ENCODE assay signal across 8 cellular contexts in genomic region chr14:52729925-52730707, GRCh38. TPM values are rescaled to one million over a fixed set of nuclear protein-coding genes. Genes with fewer than 3 reads are reported as not detected.
DNase-seq lines count a peak whose midpoint lies in the region; ATAC-seq, FAIRE-seq and TF ChIP-seq lines count a peak whose summit lies in the region.

TSS of gene STYX (plus strand) at chr14:52730166. CDS start at chr14:52730475, 309 bp downstream.

- H3K9me3 ChIP-seq in cardiac muscle cell (ENCODE audit: low read depth) = no peaks in the 10 kb centered on the region
- no peaks in the 10 kb centered on the region for H3K9me3 ChIP-seq in parathyroid adenoma (ENCODE audit: control insufficient read depth, low read length)
- H3K9me3 ChIP-seq in tibial artery = no peaks in the 10 kb centered on the region

- H3K36me3 ChIP-seq in cardiac muscle cell = peaks cover 26% of the 10 kb centered on the region
- H3K36me3 ChIP-seq in parathyroid adenoma (ENCODE audit: control insufficient read depth, insufficient read depth, low read length) = no peaks in the 10 kb centered on the region
- peaks cover 12 to 48% (median 18%) of the 10 kb centered on the region in 3 donors for H3K36me3 ChIP-seq in tibial artery

- ATAC-seq in HG02840 (IDR thresholded peaks at IDR 0.05; ENCODE audit: low FRiP score, unreplicated experiment) = peak; percentile 93
- peak; percentile 98 for ATAC-seq in activated naive CD8-positive, alpha-beta T cell treated with anti-CD3 and anti-CD28 coated beads, Interleukin-2, amount 50 U/mL, for 24 hours

- peak; percentile 97 for FAIRE-seq in GM12892 (lab: Jason Lieb, UNC)

- H3K9me3 Mint-ChIP-seq in activated naive CD8-positive, alpha-beta T cell treated with anti-CD3 and anti-CD28 coated beads, Interleukin-2, amount 50 U/mL, for 24 hours = no peaks in the 10 kb centered on the region

- peaks cover 35% of the 10 kb centered on the region for H3K36me3 Mint-ChIP-seq in activated naive CD8-positive, alpha-beta T cell treated with anti-CD3 and anti-CD28 coated beads, Interleukin-2, amount 50 U/mL, for 24 hours (ENCODE audit: low read depth)

- peak within 1 kb of the TSS; percentile 94 for H3K4me3 Mint-ChIP-seq in activated naive CD8-positive, alpha-beta T cell treated with anti-CD3 and anti-CD28 coated beads, Interleukin-2, amount 50 U/mL, for 24 hours

- peak within 1 kb of the TSS; percentile 85 for H3K27ac Mint-ChIP-seq in activated naive CD8-positive, alpha-beta T cell treated with anti-CD3 and anti-CD28 coated beads, Interleukin-2, amount 50 U/mL, for 24 hours

- intact Hi-C loops in tibial artery (cut with DNase I; ENCODE audit: low total_unique reads) = loop anchor here (5.0 kb wide), 1 partner anchor 62 kb away; the partner anchor contains the start of gene GNPNAT1

- no peaks in the 10 kb centered on the region for H3K27me3 Mint-ChIP-seq in activated naive CD8-positive, alpha-beta T cell treated with anti-CD3 and anti-CD28 coated beads, Interleukin-2, amount 50 U/mL, for 24 hours

- no peaks in the 10 kb centered on the region for H3K27me3 ChIP-seq in cardiac muscle cell
- no peaks in the 10 kb centered on the region for H3K27me3 ChIP-seq in parathyroid adenoma (ENCODE audit: control insufficient read depth, insufficient read depth, low read length)
- no peaks in the 10 kb centered on the region for H3K27me3 ChIP-seq in tibial artery

- H3K79me2 ChIP-seq in parathyroid adenoma = peaks cover 7% of the 10 kb centered on the region

- H3K4me3 ChIP-seq in cardiac muscle cell (peak within 1 kb of the TSS; percentile 79), parathyroid adenoma (ENCODE audit: low read depth, low read length) (peak within 1 kb of the TSS; percentile 82), tibial artery (peak within 1 kb of the TSS; percentile 89 to 98)

- peak within 1 kb of the TSS; percentile 31 for H3K9ac ChIP-seq in parathyroid adenoma

- H3K4me1 Mint-ChIP-seq in activated naive CD8-positive, alpha-beta T cell treated with anti-CD3 and anti-CD28 coated beads, Interleukin-2, amount 50 U/mL, for 24 hours = peaks cover 40% of the 10 kb centered on the region

- H2AFZ ChIP-seq in parathyroid adenoma = peak within 1 kb of the TSS; percentile 81

- H3K27ac ChIP-seq in cardiac muscle cell (peak within 1 kb of the TSS; percentile 86), parathyroid adenoma (peak within 1 kb of the TSS; percentile 58), tibial artery (peak within 1 kb of the TSS; percentile 89 to 91)

- TF ChIP-seq POLR2A in GM12892 (IDR thresholded peaks at IDR 0.05; ENCODE audit: low read depth, low read length) = peak; percentile 95

- TF ChIP-seq CTCF in cardiac muscle cell (IDR thresholded peaks at IDR 0.05; ENCODE audit: low read depth, low read length) (no peak), parathyroid adenoma (IDR thresholded peaks at IDR 0.05) (peak; percentile 30), tibial artery (IDR thresholded peaks at IDR 0.05) (peak; percentile 30 to 35)

- peak within 1 kb of the TSS; percentile 84 for H3K4me2 ChIP-seq in parathyroid adenoma (ENCODE audit: low read length)

- DNase-seq in GM12892 (ENCODE audit: insufficient read length) = peak; percentile 70
- peak; percentile 98 for DNase-seq in NCI-H1436 (lab: John Stamatoyannopoulos, UW)
- DNase-seq in SW480 (ENCODE audit: low spot score) = peak; percentile 95
- DNase-seq in activated naive CD8-positive, alpha-beta T cell treated with anti-CD3 and anti-CD28 coated beads, Interleukin-2, amount 50 U/mL, for 24 hours = peak; percentile 99
- DNase-seq in cardiac muscle cell (ENCODE audit: low read depth in 1 of 2, low spot score in 1 of 2) = peak; percentile 99
- peak; percentile 99 for DNase-seq in tibial artery

- H3K4me1 ChIP-seq in cardiac muscle cell (ENCODE audit: low read depth) = peaks cover 8% of the 10 kb centered on the region
- H3K4me1 ChIP-seq in parathyroid adenoma = no peaks in the 10 kb centered on the region
- peaks cover 0 to 10% (median 5%) of the 10 kb centered on the region in 4 donors for H3K4me1 ChIP-seq in tibial artery

RNA-seq across cellular contexts. Expression of gene STYX, which starts in this region (rescaled TPM):
- polyA plus RNA-seq in GM12892 (2012; ENCODE audit: missing spikeins) = 12.0 TPM
- 8.1 and 11.4 TPM in 2 replicates for total RNA-seq in cardiac muscle cell
- polyA plus RNA-seq in cardiac muscle cell = 8.9 and 10.7 TPM in 2 replicates

Comparison
In these comparisons a context has a peak if more than half of its experiments do, and no peak if none do; other contexts are left out.
1. Peak in every context shown above with its lines: DNase-seq, ATAC-seq, H3K4me3 ChIP-seq and H3K27ac ChIP-seq.